Comparison of ENCODE assay signal across 1 cellular context in the genomic region with DNA sequence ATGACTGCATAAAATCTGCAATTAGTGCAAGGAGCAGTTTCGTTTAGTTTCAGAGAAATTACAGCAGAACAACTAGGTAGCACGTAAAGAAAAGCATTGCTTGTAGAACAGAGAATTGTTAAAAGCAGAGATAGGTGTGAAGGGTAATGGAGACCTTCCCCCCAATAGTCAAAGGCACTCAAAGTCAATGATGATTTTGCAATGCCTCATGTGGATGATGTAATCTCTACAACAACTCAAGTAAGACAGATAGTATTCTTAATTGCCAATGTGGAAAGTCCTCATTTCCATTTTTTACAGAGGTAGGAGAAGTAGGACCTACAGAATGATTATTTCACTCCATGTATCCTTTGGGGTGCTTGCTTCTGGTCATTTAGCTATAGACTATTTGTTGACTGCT.
TF ChIP-seq lines count a peak whose summit lies in the region.

No MANE protein-coding gene starts in this region.

TF ChIP-seq in IMR-90, 13 proteins besides CTCF, POLR2A, EP300 and RAD21 (continued from another document):
- TF ChIP-seq, protein P1, sequence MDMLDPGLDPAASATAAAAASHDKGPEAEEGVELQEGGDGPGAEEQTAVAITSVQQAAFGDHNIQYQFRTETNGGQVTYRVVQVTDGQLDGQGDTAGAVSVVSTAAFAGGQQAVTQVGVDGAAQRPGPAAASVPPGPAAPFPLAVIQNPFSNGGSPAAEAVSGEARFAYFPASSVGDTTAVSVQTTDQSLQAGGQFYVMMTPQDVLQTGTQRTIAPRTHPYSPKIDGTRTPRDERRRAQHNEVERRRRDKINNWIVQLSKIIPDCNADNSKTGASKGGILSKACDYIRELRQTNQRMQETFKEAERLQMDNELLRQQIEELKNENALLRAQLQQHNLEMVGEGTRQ (IDR thresholded peaks at IDR 0.05; ENCODE audit: low read depth, low read length) = no peak
